Comparison of ENCODE assay signal across 1 cellular context in genomic region chr20:58111340-58112016, GRCh38.
TF ChIP-seq lines count a peak whose summit lies in the region.

No MANE protein-coding gene starts in this region.

TF ChIP-seq in SK-N-SH treated with all-trans-retinoic acid at 6 μM for 48 hours, 23 proteins besides CTCF, POLR2A, EP300 and RAD21 (continued from another document):
- TF ChIP-seq CREB5 (CRISPR knock-in tag; IDR thresholded peaks at IDR 0.05; ENCODE audit: low read depth), result no peak
- TF ChIP-seq GLIS3 (CRISPR knock-in tag; IDR thresholded peaks at IDR 0.05), result no peak
- TF ChIP-seq ZNF565 (CRISPR knock-in tag; conservative IDR thresholded peaks at IDR 0.05; ENCODE audit: low read depth), result no peak
- no peak for TF ChIP-seq ZC3H10 (CRISPR knock-in tag; IDR thresholded peaks at IDR 0.05)
- no peak for TF ChIP-seq ARNTL (CRISPR knock-in tag; IDR thresholded peaks at IDR 0.05; ENCODE audit: borderline replicate concordance, low read depth)
- no peak for TF ChIP-seq ZNF70 (CRISPR knock-in tag; IDR thresholded peaks at IDR 0.05)
- no peak for TF ChIP-seq ZNF8 (CRISPR knock-in tag; IDR thresholded peaks at IDR 0.05)
- TF ChIP-seq OSR1 (CRISPR knock-in tag; IDR thresholded peaks at IDR 0.05), result no peak
- no peak for TF ChIP-seq SNAI2 (CRISPR knock-in tag; IDR thresholded peaks at IDR 0.05)
- no peak for TF ChIP-seq RARB (CRISPR knock-in tag; IDR thresholded peaks at IDR 0.05)
TF ChIP-seq in SK-N-SH treated with all-trans-retinoic acid at 6 μM for 48 hours: peak in this region for 0.
